9 cellular contexts compared by ENCODE assay signal in the genomic region with DNA sequence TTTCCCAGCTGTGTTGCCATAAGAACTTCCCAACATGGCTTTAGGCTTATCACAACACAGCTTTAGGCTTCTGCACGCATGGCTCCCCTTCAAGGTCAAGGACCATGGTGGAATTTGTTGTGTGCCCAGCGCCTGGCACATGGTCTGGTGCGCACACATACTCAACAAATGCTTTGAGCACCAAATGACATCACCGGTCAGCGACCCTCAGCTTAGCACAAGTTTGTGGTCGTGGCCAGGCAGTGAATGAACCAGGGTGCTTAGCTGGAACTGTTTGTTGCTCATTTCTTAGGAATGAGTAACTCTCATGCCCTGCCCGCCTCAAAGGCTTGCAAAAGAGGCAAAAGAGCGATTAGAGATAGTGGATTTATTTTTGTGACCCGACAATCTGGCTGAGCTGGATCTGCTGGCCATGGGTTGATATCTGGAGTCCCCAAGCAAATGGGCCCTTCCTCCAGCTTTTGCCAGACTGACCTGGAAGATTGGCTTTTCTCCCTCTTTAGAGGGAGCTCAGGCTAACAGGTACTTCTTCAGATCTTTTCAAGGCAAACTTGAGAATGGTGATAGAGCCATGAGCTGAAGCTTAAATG. TPM values are rescaled to one million over a fixed set of nuclear protein-coding genes. Genes with fewer than 3 reads are reported as not detected.
DNase-seq lines count a peak whose midpoint lies in the region; ATAC-seq and TF ChIP-seq lines count a peak whose summit lies in the region.
"Had no signal": no experiment of that assay in that cellular context is flagged by ENCODE, and none has a peak within 500 bp of the region (broad histone marks: within the 10 kb centered on the region; RNA-seq: fewer than 3 reads in every experiment).

No MANE protein-coding gene starts in this region.

- no peak for DNase-seq in CD4-positive, alpha-beta memory T cell
- DNase-seq in Panc1 (ENCODE audit: low read depth, low spot score) (no peak), epithelial cell of prostate (ENCODE audit: low read depth, low spot score) (no peak), omental fat pad (ENCODE audit: low spot score) (no peak), C1 segment of cervical spinal cord (lab: John Stamatoyannopoulos, UW) (no peak), DMS79 (lab: John Stamatoyannopoulos, UW) (no peak), germinal center (ENCODE audit: low spot score) (no peak)

- H3K4me1 Mint-ChIP-seq in CD4-positive, alpha-beta memory T cell: peaks cover 29 to 44% (median 36%) of the 10 kb centered on the region in 4 donors

- peaks cover 0 to 10% of the 10 kb centered on the region in 2 donors for H3K36me3 Mint-ChIP-seq in CD4-positive, alpha-beta memory T cell

- H3K27ac Mint-ChIP-seq in CD4-positive, alpha-beta memory T cell: peak overlapping the region in 4 of 7 donors; percentile 11 to 86 (median 58)

- ATAC-seq in Panc1 (peak; percentile 46), omental fat pad (ENCODE audit: low FRiP score) (peak; percentile 38), GM18873 (IDR thresholded peaks at IDR 0.05; ENCODE audit: low FRiP score, unreplicated experiment) (no peak)

- CTCF ChIA-PET in CD4-positive, alpha-beta memory T cell (lab: Charles Lee; ENCODE audit: partially characterized antibody): interaction anchor here (1.5 to 2.1 kb wide), 4 partner anchors 8 to 248 kb away, joined by 4 to 9 read pairs (median 4); no protein-coding TSS in a partner anchor
- CTCF ChIA-PET in Panc1 (lab: Charles Lee): interaction anchor here (1.1 to 1.7 kb wide), 2 partner anchors 12 to 28 kb away, joined by 3 to 5 read pairs; no protein-coding TSS in a partner anchor

- TF ChIP-seq CTCF in Panc1 (IDR thresholded peaks at IDR 0.05) (no peak), omental fat pad (IDR thresholded peaks at IDR 0.05) (no peak)

- no peak overlapping the region for H3K4me3 ChIP-seq in CD4-positive, alpha-beta memory T cell (ENCODE audit: low read length in 2 of 2)
- H3K4me3 ChIP-seq in Panc1 (ENCODE audit: low read depth in 2 of 2, low read length in 2 of 2): no peak overlapping the region

- no peaks in the 10 kb centered on the region for H3K9me3 Mint-ChIP-seq in CD4-positive, alpha-beta memory T cell
- H3K9me3 Mint-ChIP-seq: naive B cell had no signal

- H3K36me3 ChIP-seq in CD4-positive, alpha-beta memory T cell (ENCODE audit: insufficient read depth, low read length): no peaks in the 10 kb centered on the region
- no peaks in the 10 kb centered on the region for H3K36me3 ChIP-seq in Panc1 (ENCODE audit: control insufficient read depth, insufficient read depth, low read length)

- peaks cover 26% of the 10 kb centered on the region for H3K4me1 ChIP-seq in CD4-positive, alpha-beta memory T cell (ENCODE audit: insufficient read depth, low read length)
- peaks cover 12% of the 10 kb centered on the region for H3K4me1 ChIP-seq in Panc1 (ENCODE audit: control insufficient read depth, insufficient read depth, low read length)

- POLR2A ChIA-PET in CD4-positive, alpha-beta memory T cell (lab: Charles Lee; ENCODE audit: partially characterized antibody): interaction anchor here (0.6 to 1.1 kb wide), 2 partner anchors 59 to 184 kb away, joined by 3 read pairs; a partner anchor contains a TSS
- POLR2A ChIA-PET in Panc1 (lab: Charles Lee): no interaction called here

- in situ Hi-C loops in Panc1 (cut with HindIII; ENCODE audit: low pct_unique_long_range_greater_than_20kb, low sequenced_read_pairs): no loop called here

- no peaks in the 10 kb centered on the region for H3K9me3 ChIP-seq in CD4-positive, alpha-beta memory T cell (ENCODE audit: control insufficient read depth in 1 of 2, low read length in 2 of 2)
- no peaks in the 10 kb centered on the region for H3K9me3 ChIP-seq in Panc1 (ENCODE audit: control insufficient read depth, insufficient read depth, low read depth, low read length)

- H3K27me3 Mint-ChIP-seq in CD4-positive, alpha-beta memory T cell: no peaks in the 10 kb centered on the region
- H3K27me3 Mint-ChIP-seq: naive B cell had no signal

- no peak overlapping the region for H3K4me3 Mint-ChIP-seq in CD4-positive, alpha-beta memory T cell

- intact Hi-C loops in CD4-positive, alpha-beta memory T cell (cut with micrococcal nuclease): no loop called here
- intact Hi-C loops in Panc1 (cut with micrococcal nuclease; ENCODE audit: unreplicated experiment): no loop called here

- H3K27ac ChIP-seq in CD4-positive, alpha-beta memory T cell (ENCODE audit: low read depth, low read length): no peak overlapping the region
- H3K27ac ChIP-seq in Panc1 (ENCODE audit: low read length): no peak overlapping the region
- H3K27ac ChIP-seq in epithelial cell of prostate: peak overlapping the region; percentile 84

- no TSS peak for BruUV-seq in Panc1 (replicated peaks; lab: Mats Ljungman, UMichigan)

- no peaks in the 10 kb centered on the region for H3K27me3 ChIP-seq in CD4-positive, alpha-beta memory T cell (ENCODE audit: insufficient read depth, low read length)
- no peaks in the 10 kb centered on the region for H3K27me3 ChIP-seq in Panc1 (ENCODE audit: control insufficient read depth, insufficient read depth, low read length)

RNA-seq across cellular contexts. Expression of a gene that starts 58.9 kb away (rescaled TPM):
- total RNA-seq in CD4-positive, alpha-beta memory T cell: 10 to 100 TPM; 39.0 to 39.5 TPM
- 10 to 100 TPM; 39.4 to 88.1 TPM for polyA plus RNA-seq in CD4-positive, alpha-beta memory T cell
- total RNA-seq in Panc1 (2021; ENCODE audit: unreplicated experiment) (108 TPM), omental fat pad (10 to 100 TPM; 47.8 to 57.3 (median 50.0) TPM)
- 103 TPM for polyA plus RNA-seq in Panc1 (2012; ENCODE audit: insufficient read length)
